In genomic region chr11:79201637-79202347, GRCh38 we compare ENCODE assay signal across 18 cellular contexts.
A peak's percentile ranks its signal among the peaks of the same experiment; 100 is the strongest.
DNase-seq lines count a peak whose midpoint lies in the region; ATAC-seq and TF ChIP-seq lines count a peak whose summit lies in the region.
"Had no signal": no experiment of that assay in that cellular context is flagged by ENCODE, and none has a peak within 500 bp of the region (broad histone marks: within the 10 kb centered on the region; RNA-seq: fewer than 3 reads in every experiment).

No MANE protein-coding gene starts in this region.

- peak overlapping the region; percentile 3; the same call in 1 of the 2 replicates for H3K9ac ChIP-seq in BLaER1

- H3K27me3 ChIP-seq in BLaER1, result no peaks in the 10 kb centered on the region

- peak overlapping the region; percentile 94 for H3K4me2 ChIP-seq in BLaER1
- H3K4me2 ChIP-seq: GM23338 had no signal

- H3K4me3 ChIP-seq in BLaER1, result no peak overlapping the region
- H3K4me3 ChIP-seq: GM23338 had no signal

- H3K27ac Mint-ChIP-seq in activated T-helper 17 cell treated with anti-CD3 and anti-CD28 coated beads, Interleukin-2, amount 50 U/mL, for 72 hours, result no peak overlapping the region
- H3K27ac Mint-ChIP-seq in HFFc6, result no peak overlapping the region; the same call in 1 of the 2 replicates
- H3K27ac Mint-ChIP-seq: effector memory CD8-positive, alpha-beta T cell; T-helper 17 cell had no signal

- peaks cover 10% of the 10 kb centered on the region; the same call in 1 of the 2 replicates for H3K9me3 ChIP-seq in BLaER1

- H3K36me3 ChIP-seq in BLaER1, result peaks cover 12% of the 10 kb centered on the region; the same call in 1 of the 2 replicates

- peak overlapping the region; percentile 79 for H3K27ac ChIP-seq in BLaER1

- no peaks in the 10 kb centered on the region for H4K20me1 ChIP-seq in BLaER1

- no peaks in the 10 kb centered on the region for H3K36me3 Mint-ChIP-seq in activated T-helper 17 cell treated with anti-CD3 and anti-CD28 coated beads, Interleukin-2, amount 50 U/mL, for 72 hours (ENCODE audit: low read depth)
- H3K36me3 Mint-ChIP-seq in HFFc6 (ENCODE audit: low read depth), result peaks cover 10% of the 10 kb centered on the region

- H3K9me3 Mint-ChIP-seq in activated T-helper 17 cell treated with anti-CD3 and anti-CD28 coated beads, Interleukin-2, amount 50 U/mL, for 72 hours, result no peaks in the 10 kb centered on the region
- peaks cover 7% of the 10 kb centered on the region; the same call in 1 of the 2 replicates for H3K9me3 Mint-ChIP-seq in HFFc6
- H3K9me3 Mint-ChIP-seq: GM23338 had no signal

- H3K4me1 ChIP-seq in BLaER1, result peaks cover 76% of the 10 kb centered on the region

- DNase-seq in HFFc6, result no peak
- DNase-seq: activated CD4-positive, alpha-beta T cell treated with anti-CD3 and anti-CD28 coated beads for 4 hours; effector memory CD8-positive, alpha-beta T cell; IMR-90; kidney; NCI-H1417 treated with DMSO at 0.1 percent for 48 hours; NCI-H524 treated with DMSO at 0.1 percent for 48 hours; RPMI8226; stimulated activated CD4-positive, alpha-beta T cell treated with anti-CD3 and anti-CD28 coated beads, Interleukin-2, amount 100 ng/mL, for 24 hours; T-helper 17 cell had no signal

- ATAC-seq in GM18858 (IDR thresholded peaks at IDR 0.05; ENCODE audit: unreplicated experiment), result peak; percentile 54
- peak; percentile 51 for ATAC-seq in HG02642 (IDR thresholded peaks at IDR 0.05; ENCODE audit: poor library complexity, unreplicated experiment)
- peak; percentile 45 for ATAC-seq in activated T-helper 17 cell treated with anti-CD3 and anti-CD28 coated beads, Interleukin-2, amount 50 U/mL, for 72 hours (replicated peaks)
- no peak for ATAC-seq in HG02623 (IDR thresholded peaks at IDR 0.05; ENCODE audit: unreplicated experiment)
- ATAC-seq in HG03097 (IDR thresholded peaks at IDR 0.05; ENCODE audit: low FRiP score, unreplicated experiment), result no peak
- no peak for ATAC-seq in HG02938 (IDR thresholded peaks at IDR 0.05; ENCODE audit: unreplicated experiment)
- ATAC-seq: effector memory CD8-positive, alpha-beta T cell; GM23338; T-helper 17 cell had no signal

- TF ChIP-seq CTCF in HFFc6 (IDR thresholded peaks at IDR 0.05), result no peak

- H3K4me3 Mint-ChIP-seq in activated T-helper 17 cell treated with anti-CD3 and anti-CD28 coated beads, Interleukin-2, amount 50 U/mL, for 72 hours, result no peak overlapping the region
- H3K4me3 Mint-ChIP-seq in HFFc6, result no peak overlapping the region
- H3K4me3 Mint-ChIP-seq: effector memory CD8-positive, alpha-beta T cell; GM23338; T-helper 17 cell had no signal

- no peaks in the 10 kb centered on the region for H3K4me1 Mint-ChIP-seq in activated T-helper 17 cell treated with anti-CD3 and anti-CD28 coated beads, Interleukin-2, amount 50 U/mL, for 72 hours
- peaks cover 30% of the 10 kb centered on the region for H3K4me1 Mint-ChIP-seq in HFFc6 (ENCODE audit: low read depth)
- H3K4me1 Mint-ChIP-seq: GM23338, T-helper 17 cell had no signal

- peaks cover 3% of the 10 kb centered on the region for H3K27me3 Mint-ChIP-seq in activated T-helper 17 cell treated with anti-CD3 and anti-CD28 coated beads, Interleukin-2, amount 50 U/mL, for 72 hours
- no peaks in the 10 kb centered on the region; the same call in none of the 2 replicates for H3K27me3 Mint-ChIP-seq in HFFc6 (ENCODE audit: insufficient read depth)
- H3K27me3 Mint-ChIP-seq: effector memory CD8-positive, alpha-beta T cell had no signal

Comparison
In these comparisons a context has a peak if more than half of its experiments do, and no peak if none do; other contexts are left out.
1. ATAC-seq: peak in GM18858 (single experiment), HG02642 (single experiment) and activated T-helper 17 cell treated with anti-CD3 and anti-CD28 coated beads, Interleukin-2, amount 50 U/mL, for 72 hours (single experiment); none in HG02623 (single experiment), HG03097 (single experiment) and HG02938 (single experiment).